Comparison of ENCODE assay signal across 24 cellular contexts in genomic region chr2:171707752-171708151, GRCh38.
"Had no signal": no experiment of that assay in that cellular context is flagged by ENCODE, and none has a peak within 500 bp of the region (broad histone marks: within the 10 kb centered on the region; RNA-seq: fewer than 3 reads in every experiment).

No MANE protein-coding gene starts in this region.

- H3K27me3 Mint-ChIP-seq: activated naive CD4-positive, alpha-beta T cell treated with anti-CD3 and anti-CD28 coated beads, Interleukin-2, amount 10 ng/mL, durations not matched to agents 7 days and 5 days; memory B cell; stimulated activated naive B cell treated with anti-CD40 and anti-IgM and Interleukin-4, amounts not matched to agents 10 μg/mL and 1 μg/mL and 100 μg/mL, for 72 hours had no signal

- H3K4me3 Mint-ChIP-seq: activated naive CD4-positive, alpha-beta T cell treated with anti-CD3 and anti-CD28 coated beads, Interleukin-2, amount 10 ng/mL, durations not matched to agents 7 days and 5 days; memory B cell; stimulated activated naive B cell treated with anti-CD40 and anti-IgM and Interleukin-4, amounts not matched to agents 10 μg/mL and 1 μg/mL and 100 μg/mL, for 72 hours had no signal

- ATAC-seq: esophagus mucosa; mucosa of descending colon; sciatic nerve; stimulated activated naive B cell treated with anti-CD40 and anti-IgM and Interleukin-4, amounts not matched to agents 10 μg/mL and 1 μg/mL and 100 μg/mL, for 72 hours had no signal

- H3K27ac ChIP-seq: hepatocyte, transverse colon had no signal

- DNase-seq: activated CD4-positive, alpha-beta T cell treated with anti-CD3 and anti-CD28 coated beads for 4 hours; activated CD4-positive, alpha-beta T cell treated with anti-CD3 and anti-CD28 coated beads, Interleukin-2, amount 50 U/mL, for 48 hours; activated CD4-positive, CD25-positive, alpha-beta regulatory T cell; activated CD8-positive, alpha-beta memory T cell treated with anti-CD3 and anti-CD28 coated beads, Interleukin-2, amount 50 U/mL, for 48 hours; activated effector memory CD4-positive, alpha-beta T cell treated with anti-CD3 and anti-CD28 coated beads, Interleukin-2, amount 50 U/mL, for 16 hours; activated naive CD4-positive, alpha-beta T cell treated with anti-CD3 and anti-CD28 coated beads, Interleukin-2, amount 10 ng/mL, durations not matched to agents 7 days and 5 days; activated T-cell treated with anti-CD3 and anti-CD28 coated beads, Interleukin-2, amount 50 U/mL, for 48 hours; amygdala; caudate nucleus; dermis blood vessel endothelial cell; effector CD8-positive, alpha-beta T cell; glutamatergic neuron; mucosa of descending colon; occipital lobe; posterior cingulate gyrus; small intestine; stimulated activated CD4-positive, alpha-beta T cell treated with anti-CD3 and anti-CD28 coated beads, Interleukin-15, amount 100 ng/mL, for 24 hours; stimulated activated naive B cell treated with anti-CD40 and anti-IgM and Interleukin-4, amounts not matched to agents 10 μg/mL and 1 μg/mL and 100 μg/mL, for 72 hours; T-helper 1 cell; transverse colon had no signal

- H3K4me3 ChIP-seq: hepatocyte, mucosa of descending colon, transverse colon had no signal

- H3K27ac Mint-ChIP-seq: activated naive CD4-positive, alpha-beta T cell treated with anti-CD3 and anti-CD28 coated beads, Interleukin-2, amount 10 ng/mL, durations not matched to agents 7 days and 5 days; memory B cell; stimulated activated naive B cell treated with anti-CD40 and anti-IgM and Interleukin-4, amounts not matched to agents 10 μg/mL and 1 μg/mL and 100 μg/mL, for 72 hours had no signal

- H3K9me3 Mint-ChIP-seq: activated naive CD4-positive, alpha-beta T cell treated with anti-CD3 and anti-CD28 coated beads, Interleukin-2, amount 10 ng/mL, durations not matched to agents 7 days and 5 days; memory B cell; stimulated activated naive B cell treated with anti-CD40 and anti-IgM and Interleukin-4, amounts not matched to agents 10 μg/mL and 1 μg/mL and 100 μg/mL, for 72 hours had no signal

- H3K27me3 ChIP-seq: hepatocyte, transverse colon had no signal

- H3K9me3 ChIP-seq: mucosa of descending colon, transverse colon had no signal
